24 cellular contexts compared by ENCODE assay signal in genomic region chr2:95667480-95667879, GRCh38.
DNase-seq lines count a peak whose midpoint lies in the region; ATAC-seq and TF ChIP-seq lines count a peak whose summit lies in the region.
"Had no signal": no experiment of that assay in that cellular context is flagged by ENCODE, and none has a peak within 500 bp of the region (broad histone marks: within the 10 kb centered on the region; RNA-seq: fewer than 3 reads in every experiment).

No MANE protein-coding gene starts in this region.

- H2BK15ac ChIP-seq in neuronal stem cell (ENCODE audit: low read length), result no peak overlapping the region

- H3K4me3 ChIP-seq in left ventricle myocardium inferior (no peak overlapping the region), neuronal stem cell (ENCODE audit: low read length in 2 of 2) (no peak overlapping the region)
- H3K4me3 ChIP-seq: GM12878, GM23338, SJSA1 had no signal

- H3K36me3 ChIP-seq in left ventricle myocardium inferior (no peaks in the 10 kb centered on the region), neuronal stem cell (replicated peaks in 1 of 2; ENCODE audit: control insufficient read depth in 2 of 2, insufficient read depth in 2 of 2, low read length in 2 of 2) (no peaks in the 10 kb centered on the region)
- H3K36me3 ChIP-seq: SJSA1 had no signal

- no peak overlapping the region for H4K8ac ChIP-seq in neuronal stem cell (ENCODE audit: low read depth, low read length)

- no peak overlapping the region for H2BK5ac ChIP-seq in neuronal stem cell (ENCODE audit: low read length)

- H3K23ac ChIP-seq in neuronal stem cell (ENCODE audit: low read depth, low read length, poor library complexity), result no peak overlapping the region

- H3K27ac ChIP-seq in left ventricle myocardium inferior (replicated peaks) (no peak overlapping the region), neuronal stem cell (replicated peaks; ENCODE audit: low read length) (no peak overlapping the region)
- H3K27ac ChIP-seq: SJSA1 had no signal

- TF ChIP-seq CTCF in left ventricle myocardium inferior (IDR thresholded peaks at IDR 0.05; ENCODE audit: borderline replicate concordance), result no peak

- H3K79me1 ChIP-seq in neuronal stem cell (ENCODE audit: low read depth, low read length), result no peaks in the 10 kb centered on the region

- peaks cover 6% of the 10 kb centered on the region for H3K4me1 Mint-ChIP-seq in stimulated activated effector memory CD8-positive, alpha-beta T cell treated with anti-CD3 and anti-CD28 coated beads, Interleukin-12 subunit alpha, Interleukin-12 subunit beta, amount 100 ng/mL, for 72 hours

- H3K14ac ChIP-seq in neuronal stem cell (ENCODE audit: low read length), result no peak overlapping the region

- H4K91ac ChIP-seq in neuronal stem cell (ENCODE audit: low read depth, low read length, poor library complexity), result no peak overlapping the region

- H3K4me2 ChIP-seq in neuronal stem cell (ENCODE audit: insufficient read depth, low read length, poor library complexity, severe bottlenecking), result no peak overlapping the region
- H3K4me2 ChIP-seq: GM23338 had no signal

- no peak overlapping the region for H2BK12ac ChIP-seq in neuronal stem cell (ENCODE audit: low read length)

- ATAC-seq in Right ventricle myocardium superior (ENCODE audit: poor library complexity), result peak; percentile 86
- no peak for ATAC-seq in stimulated activated effector memory CD8-positive, alpha-beta T cell treated with anti-CD3 and anti-CD28 coated beads, Interleukin-12 subunit alpha, Interleukin-12 subunit beta, amount 100 ng/mL, for 72 hours
- ATAC-seq: GM12878, GM23338, PC-3 had no signal

- H3K4ac ChIP-seq in neuronal stem cell (ENCODE audit: low read length), result no peak overlapping the region

- H3K9ac ChIP-seq in neuronal stem cell (ENCODE audit: low read depth, low read length, poor library complexity), result no peak overlapping the region

- no peak overlapping the region for H3K27ac Mint-ChIP-seq in stimulated activated effector memory CD8-positive, alpha-beta T cell treated with anti-CD3 and anti-CD28 coated beads, Interleukin-12 subunit alpha, Interleukin-12 subunit beta, amount 100 ng/mL, for 72 hours
- H3K27ac Mint-ChIP-seq: GM23338, H9 had no signal

- H3K4me3 Mint-ChIP-seq in stimulated activated effector memory CD8-positive, alpha-beta T cell treated with anti-CD3 and anti-CD28 coated beads, Interleukin-12 subunit alpha, Interleukin-12 subunit beta, amount 100 ng/mL, for 72 hours, result no peak overlapping the region
- H3K4me3 Mint-ChIP-seq: CD4-positive, CD25-positive, alpha-beta regulatory T cell; GM23338; H9 had no signal

- no peaks in the 10 kb centered on the region for H3K9me3 ChIP-seq in left ventricle myocardium inferior (replicated peaks)
- no peaks in the 10 kb centered on the region for H3K9me3 ChIP-seq in neuronal stem cell (replicated peaks in 1 of 2; ENCODE audit: control insufficient read depth in 2 of 2, insufficient read depth in 1 of 2, low read depth in 1 of 2, low read length in 2 of 2)
- H3K9me3 ChIP-seq: SJSA1 had no signal

- H3K27me3 ChIP-seq in left ventricle myocardium inferior (ENCODE audit: low read depth) (no peaks in the 10 kb centered on the region), neuronal stem cell (ENCODE audit: control insufficient read depth in 3 of 3, insufficient read depth in 3 of 3, low read depth in 1 of 3, low read length in 3 of 3) (no peaks in the 10 kb centered on the region)
- H3K27me3 ChIP-seq: SJSA1 had no signal

- intact Hi-C loops in Right ventricle myocardium superior (cut with DNase I), result no loop called here
- intact Hi-C loops in cardiac septum (cut with DNase I), result no loop called here
- intact Hi-C loops in left ventricle myocardium inferior (cut with micrococcal nuclease), result no loop called here
- intact Hi-C loops in posterior vena cava (cut with DNase I), result no loop called here

- H3K36me3 Mint-ChIP-seq in stimulated activated effector memory CD8-positive, alpha-beta T cell treated with anti-CD3 and anti-CD28 coated beads, Interleukin-12 subunit alpha, Interleukin-12 subunit beta, amount 100 ng/mL, for 72 hours, result no peaks in the 10 kb centered on the region
- H3K36me3 Mint-ChIP-seq: CD4-positive, CD25-positive, alpha-beta regulatory T cell had no signal

- peak; percentile 47 for DNase-seq in Right ventricle myocardium superior
- no peak for DNase-seq in cardiac septum (ENCODE audit: low spot score)
- DNase-seq in left ventricle myocardium inferior, result peak; percentile 34
- DNase-seq in neuronal stem cell (ENCODE audit: low spot score), result no peak
- DNase-seq in stimulated activated effector memory CD8-positive, alpha-beta T cell treated with anti-CD3 and anti-CD28 coated beads, Interleukin-12 subunit alpha, Interleukin-12 subunit beta, amount 100 ng/mL, for 72 hours (ENCODE audit: low spot score in 2 of 2), result no peak
- no peak for DNase-seq in posterior vena cava (ENCODE audit: low spot score)
- DNase-seq in EL, result no peak
- DNase-seq: CD4-positive, CD25-positive, alpha-beta regulatory T cell; GDM1; H9; KG1; MM.1S; NCI-H1048; NCI-H1417; NCI-H1694; NCI-H2029 treated with DMSO at 0.1 percent for 48 hours; NCI-H446 treated with DMSO at 0.1 percent for 48 hours; NCI-H526; NCI-H82; NK-92 treated with Interleukin-12 subunit alpha and Interleukin-12 subunit beta, amount 100 ng/mL, for 24 hours; PC-3 had no signal

- H2BK120ac ChIP-seq in neuronal stem cell (ENCODE audit: low read depth, low read length), result no peak overlapping the region

- no peaks in the 10 kb centered on the region for H3K9me3 Mint-ChIP-seq in stimulated activated effector memory CD8-positive, alpha-beta T cell treated with anti-CD3 and anti-CD28 coated beads, Interleukin-12 subunit alpha, Interleukin-12 subunit beta, amount 100 ng/mL, for 72 hours
- H3K9me3 Mint-ChIP-seq: CD4-positive, CD25-positive, alpha-beta regulatory T cell; GM23338 had no signal

- no peak overlapping the region for H2AFZ ChIP-seq in neuronal stem cell (ENCODE audit: low read length)
- H2AFZ ChIP-seq: GM23338 had no signal

- H3K18ac ChIP-seq in neuronal stem cell (ENCODE audit: low read length), result peak overlapping the region; percentile 63

- peaks cover 22% of the 10 kb centered on the region for H3K4me1 ChIP-seq in left ventricle myocardium inferior
- peaks cover 20 to 24% of the 10 kb centered on the region in 2 donors for H3K4me1 ChIP-seq in neuronal stem cell (ENCODE audit: control insufficient read depth in 2 of 2, insufficient read depth in 1 of 2, low read depth in 1 of 2, low read length in 2 of 2)

- peak overlapping the region; percentile 31 for H2AK5ac ChIP-seq in neuronal stem cell (ENCODE audit: low read depth, low read length)

Comparison
In these comparisons a context has a peak if more than half of its experiments do, and no peak if none do; other contexts are left out.
1. DNase-seq: peak in Right ventricle myocardium superior (single experiment) and left ventricle myocardium inferior (single experiment); none in cardiac septum (single experiment), neuronal stem cell (single experiment), stimulated activated effector memory CD8-positive, alpha-beta T cell treated with anti-CD3 and anti-CD28 coated beads, Interleukin-12 subunit alpha, Interleukin-12 subunit beta, amount 100 ng/mL, for 72 hours (0 of 2), posterior vena cava (single experiment) and EL (single experiment).